ENCODE assay signal across 26 cellular contexts in genomic region chr10:90945496-90946070, GRCh38. TPM values are rescaled to one million over a fixed set of nuclear protein-coding genes. Genes with fewer than 3 reads are reported as not detected.
DNase-seq lines count a peak whose midpoint lies in the region; ATAC-seq and TF ChIP-seq lines count a peak whose summit lies in the region.
"Had no signal": no experiment of that assay in that cellular context is flagged by ENCODE, and none has a peak within 500 bp of the region (broad histone marks: within the 10 kb centered on the region; RNA-seq: fewer than 3 reads in every experiment).

No MANE protein-coding gene starts in this region.

- no peaks in the 10 kb centered on the region for H3K36me3 Mint-ChIP-seq in activated naive CD8-positive, alpha-beta T cell treated with anti-CD3 and anti-CD28 coated beads for 36 hours
- H3K36me3 Mint-ChIP-seq: activated naive CD4-positive, alpha-beta T cell treated with anti-CD3 and anti-CD28 coated beads, Interleukin-2, amount 50 U/mL, for 24 hours had no signal

- H4K91ac ChIP-seq in IMR-90 (ENCODE audit: insufficient read depth, low read depth, low read length): no peak overlapping the region

- no peaks in the 10 kb centered on the region for H3K79me1 ChIP-seq in IMR-90 (ENCODE audit: low read depth in 1 of 2, low read length in 2 of 2)

- H3K4me3 Mint-ChIP-seq in activated naive CD8-positive, alpha-beta T cell treated with anti-CD3 and anti-CD28 coated beads for 36 hours: no peak overlapping the region
- H3K4me3 Mint-ChIP-seq: activated naive CD4-positive, alpha-beta T cell treated with anti-CD3 and anti-CD28 coated beads, Interleukin-2, amount 50 U/mL, for 24 hours had no signal

- H2BK20ac ChIP-seq in IMR-90 (ENCODE audit: low read depth, low read length): peak overlapping the region; percentile 50; the same call in 1 of the 2 replicates

- TF ChIP-seq RAD21 in SK-N-SH (IDR thresholded peaks at IDR 0.05; ENCODE audit: low read length) (no peak), IMR-90 (IDR thresholded peaks at IDR 0.05; ENCODE audit: low read length) (no peak)

- H4K20me1 ChIP-seq in SK-N-SH (ENCODE audit: insufficient read depth) (no peaks in the 10 kb centered on the region), IMR-90 (ENCODE audit: insufficient read depth, low read length) (no peaks in the 10 kb centered on the region)

- no peak overlapping the region; the same call in 1 of the 2 replicates for H3K4ac ChIP-seq in IMR-90 (ENCODE audit: low read depth, low read length)

- dilution Hi-C loops in IMR-90 (cut with HindIII; ENCODE audit: low sequenced_read_pairs, unreplicated experiment): no loop called here

- no peak for DNase-seq in SK-N-SH
- DNase-seq in IMR-90: no peak
- peak in 34 of 58 donors; percentile 1 to 64 (median 17) for DNase-seq in anterior cingulate cortex (lab: John Stamatoyannopoulos, UW)
- peak; percentile 28 for DNase-seq in putamen (ENCODE audit: low spot score)
- no peak for DNase-seq in activated naive CD8-positive, alpha-beta T cell treated with anti-CD3 and anti-CD28 coated beads for 36 hours
- DNase-seq in BE2C: no peak
- DNase-seq: activated CD4-positive, CD25-positive, alpha-beta regulatory T cell treated with anti-CD3 and anti-CD28 coated beads, Interleukin-2, amount 50 U/mL, for 72 hours; activated CD8-positive, alpha-beta memory T cell treated with anti-CD3 and anti-CD28 coated beads for 24 hours; activated T-cell treated with anti-CD3 and anti-CD28 coated beads, Interleukin-2, amount 50 U/mL, for 48 hours; COR-L47; DMS79; kidney glomerular epithelial cell; NCI-H1694 treated with DMSO at 0.1 percent for 48 hours; NCI-H2171 treated with DMSO at 0.1 percent for 48 hours; Peyer's patch; T-helper 1 cell had no signal

- H3K27ac Mint-ChIP-seq in activated naive CD8-positive, alpha-beta T cell treated with anti-CD3 and anti-CD28 coated beads for 36 hours: no peak overlapping the region
- H3K27ac Mint-ChIP-seq: activated naive CD4-positive, alpha-beta T cell treated with anti-CD3 and anti-CD28 coated beads, Interleukin-2, amount 50 U/mL, for 24 hours had no signal

- BruUV-seq in IMR-90 (replicated peaks; lab: Mats Ljungman, UMichigan): no TSS peak

- WGBS in SK-N-SH (ENCODE audit: low lambda C conversion rate): 97% methylated on average over 4 of the region's 4 CpGs
- no CpG with 5 or more reads among the region's 4 CpGs for WGBS in IMR-90 (ENCODE audit: extremely low coverage in 2 of 2, insufficient read length in 1 of 2), 2 experiments

- no peak overlapping the region for H3K27ac ChIP-seq in SK-N-SH (ENCODE audit: low read depth in 2 of 2, low read length in 1 of 2)
- no peak overlapping the region for H3K27ac ChIP-seq in IMR-90 (ENCODE audit: insufficient read depth, low read length)
- H3K27ac ChIP-seq: 22Rv1, Peyer's patch had no signal

- H3K9ac ChIP-seq in SK-N-SH (no peak overlapping the region), IMR-90 (ENCODE audit: low read depth, low read length) (no peak overlapping the region)

- H3K18ac ChIP-seq in IMR-90 (ENCODE audit: low read depth, low read length): peak overlapping the region; percentile 28; the same call in 1 of the 2 replicates

- H2AK9ac ChIP-seq in IMR-90 (replicated peaks; ENCODE audit: low read depth, low read length, poor library complexity): peak overlapping the region; percentile 23

- H3K4me1 Mint-ChIP-seq in activated naive CD8-positive, alpha-beta T cell treated with anti-CD3 and anti-CD28 coated beads for 36 hours: peaks cover 7% of the 10 kb centered on the region

- H3K36me3 ChIP-seq in SK-N-SH (replicated peaks in 1 of 2; ENCODE audit: control insufficient read depth in 1 of 2, insufficient read depth in 2 of 2, low read length in 1 of 2): no peaks in the 10 kb centered on the region
- H3K36me3 ChIP-seq in IMR-90 (ENCODE audit: control insufficient read depth, insufficient read depth, low read length): no peaks in the 10 kb centered on the region
- no peaks in the 10 kb centered on the region for H3K36me3 ChIP-seq in BE2C
- H3K36me3 ChIP-seq: Peyer's patch had no signal

- peaks cover 7% of the 10 kb centered on the region; the same call in 1 of the 2 replicates for H3K9me1 ChIP-seq in IMR-90 (ENCODE audit: insufficient read depth, low read length)

- no peaks in the 10 kb centered on the region for H3K27me3 Mint-ChIP-seq in activated naive CD8-positive, alpha-beta T cell treated with anti-CD3 and anti-CD28 coated beads for 36 hours
- H3K27me3 Mint-ChIP-seq: activated naive CD4-positive, alpha-beta T cell treated with anti-CD3 and anti-CD28 coated beads, Interleukin-2, amount 50 U/mL, for 24 hours had no signal

- TF ChIP-seq CTCF in SK-N-SH (IDR thresholded peaks at IDR 0.05): no peak
- no peak for TF ChIP-seq CTCF in IMR-90 (conservative IDR thresholded peaks at IDR 0.05; ENCODE audit: low read depth, low read length)
- TF ChIP-seq CTCF in BE2C (IDR thresholded peaks at IDR 0.05; ENCODE audit: low read depth, low read length): no peak

- H3K56ac ChIP-seq in IMR-90 (ENCODE audit: extremely low read depth, insufficient read depth, low read length): no peak overlapping the region

- H3K4me2 ChIP-seq in SK-N-SH (no peak overlapping the region), IMR-90 (ENCODE audit: low read depth, low read length) (no peak overlapping the region)

- H2AK5ac ChIP-seq in IMR-90 (ENCODE audit: low read depth, low read length): peak overlapping the region; percentile 2; the same call in 1 of the 2 replicates

- no peaks in the 10 kb centered on the region for H3K9me2 ChIP-seq in SK-N-SH

- peak overlapping the region; percentile 26; the same call in 1 of the 3 replicates for H2BK15ac ChIP-seq in IMR-90 (ENCODE audit: low read depth, low read length)

- peak overlapping the region; percentile 9 to 25; a peak in 1 of 4 replicates for H4K8ac ChIP-seq in IMR-90 (ENCODE audit: low read depth in 2 of 2, low read length in 2 of 2)

- H3K14ac ChIP-seq in IMR-90 (replicated peaks; ENCODE audit: low read depth, low read length): peak overlapping the region; percentile 14; the same call in 1 of the 2 replicates

- H4K5ac ChIP-seq in IMR-90 (ENCODE audit: low read depth, low read length): no peak overlapping the region

- POLR2A ChIA-PET in SK-N-SH (lab: Yijun Ruan, JAX) (no interaction called here), IMR-90 (lab: Charles Lee; ENCODE audit: unreplicated experiment) (no interaction called here)

- no peaks in the 10 kb centered on the region for H3F3A ChIP-seq in SK-N-SH (replicated peaks; ENCODE audit: insufficient read depth)

- no peak for TF ChIP-seq POLR2A in IMR-90 (IDR thresholded peaks at IDR 0.05; ENCODE audit: low read depth, low read length)

- peak; percentile 40; the same call in 2 of the 3 replicates for ATAC-seq in SK-N-SH treated with all-trans-retinoic acid at 6 μM for 48 hours
- ATAC-seq in IMR-90 (ENCODE audit: low read depth): no peak
- no peak for ATAC-seq in GM21576 (IDR thresholded peaks at IDR 0.05; ENCODE audit: unreplicated experiment)
- ATAC-seq: GM12878, HCT116, K562, sciatic nerve had no signal

- H3K4me3 ChIP-seq in SK-N-SH (ENCODE audit: low read depth in 2 of 2, low read length in 1 of 2) (no peak overlapping the region), IMR-90 (ENCODE audit: insufficient read depth, low read depth, low read length) (no peak overlapping the region), BE2C (ENCODE audit: low read depth, low read length) (no peak overlapping the region)
- H3K4me3 ChIP-seq: GM12878, K562, lung, Peyer's patch had no signal

- H2BK5ac ChIP-seq in IMR-90 (ENCODE audit: low read depth, low read length, poor library complexity, severe bottlenecking): no peak overlapping the region

- intact Hi-C loops in IMR-90 (cut with micrococcal nuclease): no loop called here

- peak overlapping the region; percentile 61; the same call in 1 of the 2 replicates for H2BK120ac ChIP-seq in IMR-90 (ENCODE audit: low read depth, low read length)

- no peaks in the 10 kb centered on the region for H3K79me2 ChIP-seq in SK-N-SH (ENCODE audit: insufficient read depth)

- CTCF ChIA-PET in SK-N-SH (lab: Yijun Ruan, JAX): no interaction called here
- CTCF ChIA-PET in IMR-90 (lab: Yijun Ruan, JAX): no interaction called here

- no peaks in the 10 kb centered on the region for H3K9me3 ChIP-seq in SK-N-SH
- H3K9me3 ChIP-seq in IMR-90 (ENCODE audit: control insufficient read depth, insufficient read depth, low read length): no peaks in the 10 kb centered on the region
- H3K9me3 ChIP-seq in BE2C: no peaks in the 10 kb centered on the region
- H3K9me3 ChIP-seq: Peyer's patch had no signal

- TF ChIP-seq EP300 in SK-N-SH (IDR thresholded peaks at IDR 0.05; ENCODE audit: borderline replicate concordance in 1 of 2, low read depth in 1 of 2, low read length in 1 of 2): no peak

- H3K27me3 ChIP-seq in SK-N-SH (ENCODE audit: insufficient read depth): no peaks in the 10 kb centered on the region
- no peaks in the 10 kb centered on the region for H3K27me3 ChIP-seq in IMR-90 (ENCODE audit: control insufficient read depth, insufficient read depth, low read length)
- H3K27me3 ChIP-seq in BE2C: no peaks in the 10 kb centered on the region
- H3K27me3 ChIP-seq: Peyer's patch had no signal

- H3K4me1 ChIP-seq in SK-N-SH (ENCODE audit: control insufficient read depth in 1 of 2, insufficient read depth in 2 of 2, low read depth in 1 of 2, low read length in 1 of 2) (no peaks in the 10 kb centered on the region), IMR-90 (ENCODE audit: control insufficient read depth, insufficient read depth, low read length) (peaks cover 6% of the 10 kb centered on the region), BE2C (no peaks in the 10 kb centered on the region)
- H3K4me1 ChIP-seq: Peyer's patch had no signal

- in situ Hi-C loops in IMR-90 (cut with MboI; ENCODE audit: low sequenced_read_pairs): no loop called here

- peaks cover 4% of the 10 kb centered on the region for H3K9me3 Mint-ChIP-seq in activated naive CD8-positive, alpha-beta T cell treated with anti-CD3 and anti-CD28 coated beads for 36 hours
- H3K9me3 Mint-ChIP-seq: activated naive CD4-positive, alpha-beta T cell treated with anti-CD3 and anti-CD28 coated beads, Interleukin-2, amount 50 U/mL, for 24 hours had no signal

- H2AFZ ChIP-seq in SK-N-SH (ENCODE audit: low read depth) (no peak overlapping the region), IMR-90 (replicated peaks; ENCODE audit: low read length, poor library complexity) (peak overlapping the region; percentile 9)

- no peak overlapping the region for H3K23ac ChIP-seq in IMR-90 (ENCODE audit: low read depth, low read length)

TF ChIP-seq in SK-N-SH treated with all-trans-retinoic acid at 6 μM for 48 hours, 23 proteins besides CTCF, POLR2A, EP300 and RAD21:
- TF ChIP-seq ESRRG (CRISPR knock-in tag; IDR thresholded peaks at IDR 0.05): no peak

RNA-seq across cellular contexts. Expression of gene ANKRD1, which starts 24.7 kb away (rescaled TPM):
- 41.7 and 72.8 TPM in 2 replicates for polyA plus RNA-seq in SK-N-SH (2012; rRNA removed)
- polyA plus RNA-seq in SK-N-SH (2012; cell fraction: cytosol; rRNA removed): 63.4 and 79.5 TPM in 2 replicates
- polyA plus RNA-seq in SK-N-SH (2012; cell fraction: nucleus; rRNA removed): 48.7 and 81.7 TPM in 2 replicates
- total RNA-seq in IMR-90 (2012; rRNA removed): 10.8 and 19.4 TPM in 2 replicates
- 7.4 and 8.0 TPM in 2 replicates for polyA plus RNA-seq in IMR-90 (2012; rRNA removed)
- polyA plus RNA-seq in IMR-90 (2012; cell fraction: cytosol; rRNA removed): 1.1 and 2.0 TPM in 2 replicates
- 1.7 and 5.4 TPM in 2 replicates for polyA plus RNA-seq in IMR-90 (2012; cell fraction: nucleus; rRNA removed; ENCODE audit: low replicate concordance)
- not detected for total RNA-seq in activated naive CD8-positive, alpha-beta T cell treated with anti-CD3 and anti-CD28 coated beads for 36 hours
- not detected for polyA plus RNA-seq in BE2C (2012; ENCODE audit: insufficient read depth, insufficient read length, low read depth)
- total RNA-seq: GM12878, K562, Peyer's patch had no signal
- polyA plus RNA-seq: GM12878, K562, neural cell had no signal

Comparison
In these comparisons a context has a peak if more than half of its experiments do, and no peak if none do; other contexts are left out.
1. DNase-seq: peak in anterior cingulate cortex (34 of 58) and putamen (single experiment); none in SK-N-SH (single experiment), IMR-90 (single experiment), activated naive CD8-positive, alpha-beta T cell treated with anti-CD3 and anti-CD28 coated beads for 36 hours (single experiment) and BE2C (single experiment).
2. RNA of gene ANKRD1, which starts 24.7 kb away (total RNA-seq): 10.8 to 19.4 TPM in IMR-90; not detected in activated naive CD8-positive, alpha-beta T cell treated with anti-CD3 and anti-CD28 coated beads for 36 hours; every median in the first group is over 10 times any median in the second.